In the genomic region with DNA sequence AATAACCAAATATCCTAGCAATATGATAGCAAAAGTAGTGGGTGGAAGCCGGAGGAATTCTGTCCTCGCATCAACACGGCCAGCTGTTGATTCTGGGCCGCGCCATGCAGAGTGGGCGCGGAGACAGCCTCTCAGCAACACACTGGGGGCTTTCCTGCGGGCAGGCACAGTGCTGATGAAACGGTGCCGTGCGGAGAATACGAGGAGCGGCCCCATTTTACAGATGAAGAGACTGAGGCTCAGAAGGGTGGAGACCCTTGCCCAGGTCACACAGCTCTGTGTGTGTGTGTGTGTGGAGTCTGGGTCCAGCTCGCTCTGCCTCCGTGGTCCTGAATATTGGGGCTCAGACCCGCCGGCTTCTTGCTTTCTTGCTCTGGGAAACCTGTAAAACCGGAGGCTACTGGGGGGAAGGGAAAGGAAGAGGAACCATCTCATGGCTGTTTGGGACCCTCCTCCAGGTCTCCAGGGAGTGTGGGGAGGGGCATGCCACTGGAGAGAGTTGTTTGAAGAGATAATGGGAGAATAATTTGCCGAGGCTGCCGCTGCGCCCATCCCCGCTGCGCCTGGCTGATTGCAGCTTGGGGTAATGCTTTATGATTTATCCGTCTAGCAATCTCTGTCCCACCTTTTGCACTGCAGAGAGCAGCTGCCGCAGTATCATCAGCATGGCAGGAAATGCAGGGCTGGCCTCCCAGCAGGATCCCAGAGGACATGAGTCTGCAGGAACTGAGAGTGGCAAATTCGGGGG, we compare ENCODE assay signal across 1 cellular context.
TF ChIP-seq lines count a peak whose summit lies in the region.

No MANE protein-coding gene starts in this region.

TF ChIP-seq in SK-N-SH, 30 proteins besides CTCF, POLR2A, EP300 and RAD21 (continued from another document):
- TF ChIP-seq EZH2phosphoT487 (IDR thresholded peaks at IDR 0.05; ENCODE audit: borderline replicate concordance, low read depth) (no peak), IRF3 (IDR thresholded peaks at IDR 0.05; ENCODE audit: low read depth, low read length) (no peak), JUND (IDR thresholded peaks at IDR 0.05) (no peak), FOXJ3 (CRISPR knock-in tag; IDR thresholded peaks at IDR 0.05) (no peak), MXI1 (IDR thresholded peaks at IDR 0.05; ENCODE audit: low read depth, low read length) (peak; percentile 71), ELF1 (IDR thresholded peaks at IDR 0.05) (no peak), FOXM1 (IDR thresholded peaks at IDR 0.05; ENCODE audit: low read depth) (no peak), RXRA (IDR thresholded peaks at IDR 0.05; ENCODE audit: borderline replicate concordance, low read depth) (no peak), RFX5 (IDR thresholded peaks at IDR 0.05; ENCODE audit: low read length) (no peak), POLR2AphosphoS5 (IDR thresholded peaks at IDR 0.05; ENCODE audit: low read depth, low read length) (no peak), GATA2 (CRISPR knock-in tag; IDR thresholded peaks at IDR 0.05) (peak; percentile 94), SMC3 (IDR thresholded peaks at IDR 0.05; ENCODE audit: low read depth, low read length) (no peak), FOSL2 (IDR thresholded peaks at IDR 0.05; ENCODE audit: borderline replicate concordance, low read depth) (no peak)
- TF ChIP-seq, protein P1, sequence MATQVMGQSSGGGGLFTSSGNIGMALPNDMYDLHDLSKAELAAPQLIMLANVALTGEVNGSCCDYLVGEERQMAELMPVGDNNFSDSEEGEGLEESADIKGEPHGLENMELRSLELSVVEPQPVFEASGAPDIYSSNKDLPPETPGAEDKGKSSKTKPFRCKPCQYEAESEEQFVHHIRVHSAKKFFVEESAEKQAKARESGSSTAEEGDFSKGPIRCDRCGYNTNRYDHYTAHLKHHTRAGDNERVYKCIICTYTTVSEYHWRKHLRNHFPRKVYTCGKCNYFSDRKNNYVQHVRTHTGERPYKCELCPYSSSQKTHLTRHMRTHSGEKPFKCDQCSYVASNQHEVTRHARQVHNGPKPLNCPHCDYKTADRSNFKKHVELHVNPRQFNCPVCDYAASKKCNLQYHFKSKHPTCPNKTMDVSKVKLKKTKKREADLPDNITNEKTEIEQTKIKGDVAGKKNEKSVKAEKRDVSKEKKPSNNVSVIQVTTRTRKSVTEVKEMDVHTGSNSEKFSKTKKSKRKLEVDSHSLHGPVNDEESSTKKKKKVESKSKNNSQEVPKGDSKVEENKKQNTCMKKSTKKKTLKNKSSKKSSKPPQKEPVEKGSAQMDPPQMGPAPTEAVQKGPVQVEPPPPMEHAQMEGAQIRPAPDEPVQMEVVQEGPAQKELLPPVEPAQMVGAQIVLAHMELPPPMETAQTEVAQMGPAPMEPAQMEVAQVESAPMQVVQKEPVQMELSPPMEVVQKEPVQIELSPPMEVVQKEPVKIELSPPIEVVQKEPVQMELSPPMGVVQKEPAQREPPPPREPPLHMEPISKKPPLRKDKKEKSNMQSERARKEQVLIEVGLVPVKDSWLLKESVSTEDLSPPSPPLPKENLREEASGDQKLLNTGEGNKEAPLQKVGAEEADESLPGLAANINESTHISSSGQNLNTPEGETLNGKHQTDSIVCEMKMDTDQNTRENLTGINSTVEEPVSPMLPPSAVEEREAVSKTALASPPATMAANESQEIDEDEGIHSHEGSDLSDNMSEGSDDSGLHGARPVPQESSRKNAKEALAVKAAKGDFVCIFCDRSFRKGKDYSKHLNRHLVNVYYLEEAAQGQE (IDR thresholded peaks at IDR 0.05; ENCODE audit: low read depth, low read length) = no peak
TF ChIP-seq in SK-N-SH: peak in this region for 4.
